8 cellular contexts compared by ENCODE assay signal in genomic region chr16:57600048-57600835, GRCh38. TPM values are rescaled to one million over a fixed set of nuclear protein-coding genes. Genes with fewer than 3 reads are reported as not detected.
A peak's percentile ranks its signal among the peaks of the same experiment; 100 is the strongest.
DNase-seq lines count a peak whose midpoint lies in the region; ATAC-seq and TF ChIP-seq lines count a peak whose summit lies in the region.

No MANE protein-coding gene starts in this region.

- DNase-seq in AG04449 (ENCODE audit: low read depth, low spot score) = no peak
- DNase-seq in GM10266 (ENCODE audit: extremely low spot score) = no peak
- peak; percentile 39 for DNase-seq in NCI-H1092 (lab: John Stamatoyannopoulos, UW)
- DNase-seq in activated T-cell treated with anti-CD3 and anti-CD28 coated beads, Interleukin-2, amount 50 U/mL, for 72 hours = peak; percentile 59
- DNase-seq in Right ventricle myocardium superior = peak; percentile 60
- peak; percentile 74 for DNase-seq in renal cortical epithelial cell (ENCODE audit: low read depth)

- no peak for ATAC-seq in activated T-cell treated with anti-CD3 and anti-CD28 coated beads, Interleukin-2, amount 50 U/mL, for 72 hours (replicated peaks in 1 of 2)
- ATAC-seq in Right ventricle myocardium superior (ENCODE audit: poor library complexity) (peak; percentile 81), GM21526 (IDR thresholded peaks at IDR 0.05; ENCODE audit: low FRiP score, unreplicated experiment) (no peak), GM19023 (IDR thresholded peaks at IDR 0.05; ENCODE audit: unreplicated experiment) (no peak)

- peak; percentile 81 for TF ChIP-seq CTCF in AG04449 (IDR thresholded peaks at IDR 0.05; ENCODE audit: insufficient read depth, low read length, missing control alignments)
- peak; percentile 91 for TF ChIP-seq CTCF in GM10266 (IDR thresholded peaks at IDR 0.05; ENCODE audit: control insufficient read depth, insufficient read depth, low read depth, missing control alignments)

- CTCF ChIA-PET in AG04449 (lab: Yijun Ruan, JAX) = interaction anchor here (0.8 to 16.7 kb wide), 13 partner anchors 9 to 263 kb away, joined by 3 to 256 read pairs (median 7); no protein-coding TSS in a partner anchor

- no peak overlapping the region for H3K4me3 Mint-ChIP-seq in activated T-cell treated with anti-CD3 and anti-CD28 coated beads, Interleukin-2, amount 50 U/mL, for 72 hours

- intact Hi-C loops in Right ventricle myocardium superior (cut with DNase I) = loop anchor here (5.0 to 10.0 kb wide), 2 partner anchors 47 to 125 kb away; no protein-coding TSS in a partner anchor

- no peaks in the 10 kb centered on the region for H3K27me3 Mint-ChIP-seq in activated T-cell treated with anti-CD3 and anti-CD28 coated beads, Interleukin-2, amount 50 U/mL, for 72 hours (ENCODE audit: low read depth)

- no peak overlapping the region for H3K27ac Mint-ChIP-seq in activated T-cell treated with anti-CD3 and anti-CD28 coated beads, Interleukin-2, amount 50 U/mL, for 72 hours

- peaks cover 13 to 36% of the 10 kb centered on the region in 2 donors for H3K36me3 Mint-ChIP-seq in activated T-cell treated with anti-CD3 and anti-CD28 coated beads, Interleukin-2, amount 50 U/mL, for 72 hours (ENCODE audit: insufficient read depth in 2 of 2)

- no peak overlapping the region for H3K4me3 ChIP-seq in AG04449 (ENCODE audit: low read depth, low read length)

- H3K4me1 Mint-ChIP-seq in activated T-cell treated with anti-CD3 and anti-CD28 coated beads, Interleukin-2, amount 50 U/mL, for 72 hours (ENCODE audit: low read depth) = peaks cover 42% of the 10 kb centered on the region

- peaks cover 10 to 11% of the 10 kb centered on the region in 2 donors for H3K9me3 Mint-ChIP-seq in activated T-cell treated with anti-CD3 and anti-CD28 coated beads, Interleukin-2, amount 50 U/mL, for 72 hours

- POLR2A ChIA-PET in AG04449 (lab: Yijun Ruan, JAX) = no interaction called here

RNA-seq across cellular contexts. Expression of gene ADGRG1, which starts 28.2 kb away (rescaled TPM):
- total RNA-seq in activated T-cell treated with anti-CD3 and anti-CD28 coated beads, Interleukin-2, amount 50 U/mL, for 72 hours = 10 to 100 TPM in 1 of 2 donors, 1 to 10 TPM in 1; 9.0 to 21.3 TPM
- 23.0 TPM for total RNA-seq in Right ventricle myocardium superior
- 38.9 and 305 TPM in 2 replicates for total RNA-seq in renal cortical epithelial cell

RNA-seq across cellular contexts. Expression of gene ADGRG5, which starts 57.8 kb away (rescaled TPM):
- total RNA-seq in activated T-cell treated with anti-CD3 and anti-CD28 coated beads, Interleukin-2, amount 50 U/mL, for 72 hours = 1 to 10 TPM; 3.9 to 9.3 TPM
- total RNA-seq in Right ventricle myocardium superior (0.05 TPM), renal cortical epithelial cell (not detected in 2 replicates)

Comparison
In these comparisons a context has a peak if more than half of its experiments do, and no peak if none do; other contexts are left out.
1. DNase-seq: peak in NCI-H1092 (single experiment), activated T-cell treated with anti-CD3 and anti-CD28 coated beads, Interleukin-2, amount 50 U/mL, for 72 hours (2 of 2), Right ventricle myocardium superior (single experiment) and renal cortical epithelial cell (single experiment); none in AG04449 (single experiment) and GM10266 (single experiment).